Comparison of ENCODE assay signal across 8 cellular contexts in the genomic region with DNA sequence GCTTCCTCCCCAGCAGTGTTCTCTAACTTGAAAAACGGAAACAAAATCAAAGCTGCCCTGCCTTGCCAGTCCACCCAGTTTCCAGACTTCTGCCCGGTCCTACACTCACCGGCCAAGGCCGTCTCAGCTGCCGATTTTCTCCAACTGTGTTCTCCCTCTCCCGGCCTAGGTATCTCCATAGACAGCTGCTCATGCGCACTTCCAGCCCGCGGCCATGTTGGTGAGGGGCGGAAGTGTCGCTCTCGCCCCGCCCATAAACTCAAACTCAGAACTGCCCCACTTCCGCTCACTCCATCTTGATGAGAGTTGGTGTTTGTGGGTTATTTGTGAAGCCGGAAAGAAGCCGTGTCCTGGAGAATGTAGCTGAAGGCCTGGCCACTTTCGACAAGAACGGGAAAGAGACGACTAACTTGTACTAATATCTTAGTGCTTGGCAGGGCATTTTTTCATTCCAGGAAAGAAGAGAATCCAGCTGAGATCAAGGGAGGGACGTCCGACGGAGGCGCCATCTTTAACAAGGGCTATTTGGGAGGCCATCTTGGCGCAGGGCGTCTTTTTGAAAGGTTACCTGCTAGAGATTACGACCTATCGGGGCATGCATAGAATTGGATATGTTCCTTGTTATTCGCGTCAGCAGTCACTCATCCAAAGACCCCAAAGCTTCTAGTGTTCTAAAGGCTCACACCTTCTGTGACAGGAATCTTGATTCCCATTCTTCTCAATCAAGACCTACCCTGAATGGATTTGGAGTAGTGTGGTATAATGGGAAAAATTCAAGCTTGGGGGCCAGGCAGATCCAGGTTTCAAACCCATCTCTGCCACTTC. TPM values are rescaled to one million over a fixed set of nuclear protein-coding genes. Genes with fewer than 3 reads are reported as not detected.
DNase-seq lines count a peak whose midpoint lies in the region; ATAC-seq, FAIRE-seq and TF ChIP-seq lines count a peak whose summit lies in the region.

A gene with protein sequence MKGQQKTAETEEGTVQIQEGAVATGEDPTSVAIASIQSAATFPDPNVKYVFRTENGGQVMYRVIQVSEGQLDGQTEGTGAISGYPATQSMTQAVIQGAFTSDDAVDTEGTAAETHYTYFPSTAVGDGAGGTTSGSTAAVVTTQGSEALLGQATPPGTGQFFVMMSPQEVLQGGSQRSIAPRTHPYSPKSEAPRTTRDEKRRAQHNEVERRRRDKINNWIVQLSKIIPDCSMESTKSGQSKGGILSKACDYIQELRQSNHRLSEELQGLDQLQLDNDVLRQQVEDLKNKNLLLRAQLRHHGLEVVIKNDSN (minus strand): TSS at position 229 of the 825 bp plus-strand sequence. CDS start 2,702 bp downstream, outside the sequence.

- H3K4me1 ChIP-seq in pancreas, result peaks cover 0 to 6% (median 6%) of the 10 kb centered on the region in 3 donors
- peaks cover 0 to 26% (median 11%) of the 10 kb centered on the region in 4 donors for H3K4me1 ChIP-seq in tibial artery

- H3K9me3 Mint-ChIP-seq in activated naive CD8-positive, alpha-beta T cell treated with anti-CD3 and anti-CD28 coated beads, Interleukin-2, amount 10 ng/mL, durations not matched to agents 7 days and 5 days, result no peaks in the 10 kb centered on the region

- H3K27me3 ChIP-seq in SU-DHL-6 (ENCODE audit: low read length), result no peaks in the 10 kb centered on the region
- H3K27me3 ChIP-seq in pancreas, result no peaks in the 10 kb centered on the region
- H3K27me3 ChIP-seq in tibial artery, result no peaks in the 10 kb centered on the region

- DNase-seq in GM10266 (ENCODE audit: extremely low spot score) (peak; percentile 91), NCI-H128 (lab: John Stamatoyannopoulos, UW; ENCODE audit: unreplicated experiment) (peak; percentile 95), Right ventricle myocardium inferior (ENCODE audit: missing footprints) (peak; percentile 96), pancreas (peak; percentile 90 to 96 (median 92)), tibial artery (peak; percentile 95 to 97)
- peak; percentile 93 for DNase-seq in activated naive CD8-positive, alpha-beta T cell treated with anti-CD3 and anti-CD28 coated beads, Interleukin-2, amount 10 ng/mL, durations not matched to agents 7 days and 5 days

- H3K27ac ChIP-seq in SU-DHL-6 (ENCODE audit: low read depth, low read length), result peak within 1 kb of the TSS; percentile 89
- peak within 1 kb of the TSS; percentile 84 to 95 (median 84) for H3K27ac ChIP-seq in pancreas
- H3K27ac ChIP-seq in tibial artery, result peak within 1 kb of the TSS; percentile 87 to 90

- no peak for TF ChIP-seq CTCF in GM10266 (IDR thresholded peaks at IDR 0.05; ENCODE audit: control insufficient read depth, insufficient read depth, low read depth, missing control alignments)
- TF ChIP-seq CTCF in SU-DHL-6 (IDR thresholded peaks at IDR 0.05; ENCODE audit: insufficient read depth, low read length, poor library complexity, severe bottlenecking), result no peak
- TF ChIP-seq CTCF in pancreas (IDR thresholded peaks at IDR 0.05), result no peak
- peak in 1 of 2 experiments; percentile 0 for TF ChIP-seq CTCF in tibial artery (IDR thresholded peaks at IDR 0.05)

- POLR2A ChIA-PET in activated naive CD8-positive, alpha-beta T cell treated with anti-CD3 and anti-CD28 coated beads, Interleukin-2, amount 10 ng/mL, durations not matched to agents 7 days and 5 days (lab: Charles Lee), result interaction anchor here (0.6 to 5.1 kb wide), 23 partner anchors 8 to 783 kb away, joined by 3 to 159 read pairs (median 5); a partner anchor contains a TSS

- peak within 1 kb of the TSS; percentile 43 for H2AFZ ChIP-seq in SU-DHL-6 (ENCODE audit: low read depth, low read length, severe bottlenecking)

- FAIRE-seq in pancreas (lab: Jason Lieb, UNC), result peak; percentile 70

- H3K4me1 Mint-ChIP-seq in activated naive CD8-positive, alpha-beta T cell treated with anti-CD3 and anti-CD28 coated beads, Interleukin-2, amount 10 ng/mL, durations not matched to agents 7 days and 5 days, result peaks cover 36% of the 10 kb centered on the region

- intact Hi-C loops in Right ventricle myocardium inferior (cut with DNase I) (loop anchor here (1.0 to 5.0 kb wide), 3 partner anchors 49 to 86 kb away; a partner anchor contains a TSS), pancreas (cut with DNase I) (no loop called here), tibial artery (cut with DNase I; ENCODE audit: low total_unique reads) (loop anchor here (10.0 kb wide), 1 partner anchor 349 kb away; no protein-coding TSS in a partner anchor)

- peaks cover 9% of the 10 kb centered on the region for H3K79me2 ChIP-seq in SU-DHL-6 (ENCODE audit: insufficient read depth, low read length)

- H4K20me1 ChIP-seq in SU-DHL-6 (ENCODE audit: low read depth, low read length), result no peaks in the 10 kb centered on the region

- no peaks in the 10 kb centered on the region for H3K9me2 ChIP-seq in SU-DHL-6 (replicated peaks; ENCODE audit: insufficient read depth, low read length)

- WGBS in pancreas, 2 donors, result 0 to 1% methylated on average over 29 of the region's 29 CpGs

- H3K4me2 ChIP-seq in SU-DHL-6 (ENCODE audit: low read depth, low read length, poor library complexity, severe bottlenecking), result peak within 1 kb of the TSS; percentile 88

- H3K36me3 Mint-ChIP-seq in activated naive CD8-positive, alpha-beta T cell treated with anti-CD3 and anti-CD28 coated beads, Interleukin-2, amount 10 ng/mL, durations not matched to agents 7 days and 5 days, result peaks cover 27% of the 10 kb centered on the region

- ATAC-seq in HG02678 (IDR thresholded peaks at IDR 0.05; ENCODE audit: unreplicated experiment), result peak; percentile 64
- ATAC-seq in activated naive CD8-positive, alpha-beta T cell treated with anti-CD3 and anti-CD28 coated beads, Interleukin-2, amount 10 ng/mL, durations not matched to agents 7 days and 5 days (ENCODE audit: low read depth), result peak; percentile 73
- ATAC-seq in Right ventricle myocardium inferior, result peak; percentile 98
- peak; percentile 94 to 98 (median 96) for ATAC-seq in pancreas

- H3K4me3 Mint-ChIP-seq in activated naive CD8-positive, alpha-beta T cell treated with anti-CD3 and anti-CD28 coated beads, Interleukin-2, amount 10 ng/mL, durations not matched to agents 7 days and 5 days, result peak within 1 kb of the TSS; percentile 93

- H3K27ac Mint-ChIP-seq in activated naive CD8-positive, alpha-beta T cell treated with anti-CD3 and anti-CD28 coated beads, Interleukin-2, amount 10 ng/mL, durations not matched to agents 7 days and 5 days, result peak within 1 kb of the TSS; percentile 99

- H3K4me3 ChIP-seq in SU-DHL-6 (ENCODE audit: insufficient read depth, low read length, poor library complexity, severe bottlenecking) (peak within 1 kb of the TSS; percentile 81), pancreas (peak within 1 kb of the TSS; percentile 80 to 96 (median 92)), tibial artery (peak within 1 kb of the TSS; percentile 80 to 87)

- H3K9me3 ChIP-seq in SU-DHL-6 (ENCODE audit: insufficient read depth, low read length) (no peaks in the 10 kb centered on the region), pancreas (no peaks in the 10 kb centered on the region), tibial artery (no peaks in the 10 kb centered on the region)

- H3K27me3 Mint-ChIP-seq in activated naive CD8-positive, alpha-beta T cell treated with anti-CD3 and anti-CD28 coated beads, Interleukin-2, amount 10 ng/mL, durations not matched to agents 7 days and 5 days, result no peaks in the 10 kb centered on the region

- H3K9ac ChIP-seq in SU-DHL-6 (ENCODE audit: low read length), result peak within 1 kb of the TSS; percentile 87

- H3K36me3 ChIP-seq in SU-DHL-6 (ENCODE audit: low read length) (no peaks in the 10 kb centered on the region; the same call in 1 of the 2 replicates), pancreas (peaks cover 0 to 20% (median 16%) of the 10 kb centered on the region in 3 donors), tibial artery (peaks cover 19 to 24% (median 20%) of the 10 kb centered on the region in 3 donors)

- peaks cover 33% of the 10 kb centered on the region for H3F3A ChIP-seq in SU-DHL-6 (ENCODE audit: insufficient read depth)

RNA-seq across cellular contexts. Expression of the gene that starts here (rescaled TPM):
- total RNA-seq in activated naive CD8-positive, alpha-beta T cell treated with anti-CD3 and anti-CD28 coated beads, Interleukin-2, amount 10 ng/mL, durations not matched to agents 7 days and 5 days, result 10 to 100 TPM; 93.0 to 96.3 TPM
- 33.7 TPM for total RNA-seq in Right ventricle myocardium inferior
- total RNA-seq in pancreas, result 10 to 100 TPM; 15.8 to 33.2 (median 21.7) TPM
- 100 to 1,000 TPM in 1 of 2 donors, 10 to 100 TPM in 1; 89.4 to 118 TPM for polyA plus RNA-seq in pancreas

Comparison
In these comparisons a context has a peak if more than half of its experiments do, and no peak if none do; other contexts are left out.
1. Peak in every context shown above with its lines: DNase-seq, ATAC-seq, H3K4me3 ChIP-seq and H3K27ac ChIP-seq.
2. intact Hi-C loops: an anchor here in Right ventricle myocardium inferior (1.0 to 5.0 kb wide) and tibial artery (10.0 kb wide); none called in pancreas.